Comparison of ENCODE assay signal across 21 cellular contexts in genomic region chr12:123489580-123489979, GRCh38.
"Had no signal": no experiment of that assay in that cellular context is flagged by ENCODE, and none has a peak within 500 bp of the region (broad histone marks: within the 10 kb centered on the region; RNA-seq: fewer than 3 reads in every experiment).

No MANE protein-coding gene starts in this region.

- H3K4me3 ChIP-seq: ascending aorta, K562 had no signal

- H3K27me3 ChIP-seq: ascending aorta had no signal

- H3K4me1 ChIP-seq: ascending aorta had no signal

- H3K4me3 Mint-ChIP-seq: activated CD4-positive, alpha-beta T cell treated with anti-CD3 and anti-CD28 coated beads, Interleukin-2, amount 10 ng/mL, durations not matched to agents 24 days and 14 days; activated CD8-positive, alpha-beta T cell treated with anti-CD3 and anti-CD28 coated beads for 36 hours; activated naive CD4-positive, alpha-beta T cell treated with anti-CD3 and anti-CD28 coated beads, Interleukin-2, amount 50 U/mL, for 24 hours; activated naive CD8-positive, alpha-beta T cell treated with anti-CD3 and anti-CD28 coated beads, Interleukin-2, amount 10 ng/mL, durations not matched to agents 7 days and 5 days; activated T-cell treated with anti-CD3 and anti-CD28 coated beads, Interleukin-2, amount 50 U/mL, for 24 hours had no signal

- DNase-seq: activated CD4-positive, alpha-beta T cell treated with anti-CD3 and anti-CD28 coated beads, Interleukin-2, amount 10 ng/mL, durations not matched to agents 24 days and 14 days; activated CD4-positive, alpha-beta T cell treated with anti-CD3 and anti-CD28 coated beads, Interleukin-2, amount 50 U/mL, for 4 hours; activated CD8-positive, alpha-beta T cell treated with anti-CD3 and anti-CD28 coated beads for 36 hours; activated gamma-delta T cell; activated naive CD4-positive, alpha-beta T cell treated with Interleukin-2 at 50 U/mL for 16 hours; activated naive CD8-positive, alpha-beta T cell treated with anti-CD3 and anti-CD28 coated beads, Interleukin-2, amount 10 ng/mL, durations not matched to agents 7 days and 5 days; activated T-cell treated with anti-CD3 and anti-CD28 coated beads, Interleukin-2, amount 50 U/mL, for 24 hours; amygdala; NCI-H1105; NCI-H1417 treated with DMSO at 0.1 percent for 48 hours; NCI-H187 treated with DMSO at 0.1 percent for 48 hours; NCI-H2081 treated with DMSO at 0.1 percent for 48 hours; NCI-H345; NCI-H524 treated with DMSO at 0.1 percent for 48 hours; SIG-M5; T1000 had no signal

- H3K27ac Mint-ChIP-seq: activated CD4-positive, alpha-beta T cell treated with anti-CD3 and anti-CD28 coated beads, Interleukin-2, amount 10 ng/mL, durations not matched to agents 24 days and 14 days; activated CD8-positive, alpha-beta T cell treated with anti-CD3 and anti-CD28 coated beads for 36 hours; activated naive CD4-positive, alpha-beta T cell treated with anti-CD3 and anti-CD28 coated beads, Interleukin-2, amount 50 U/mL, for 24 hours; activated naive CD8-positive, alpha-beta T cell treated with anti-CD3 and anti-CD28 coated beads, Interleukin-2, amount 10 ng/mL, durations not matched to agents 7 days and 5 days; activated T-cell treated with anti-CD3 and anti-CD28 coated beads, Interleukin-2, amount 50 U/mL, for 24 hours; activated T-helper 2 cell treated with anti-CD3 and anti-CD28 coated beads, Interferon-gamma antibody, Interleukin-2, Interleukin-4, amounts not matched to agents 10 μg/mL and 5 μg/mL and 100 μg/mL, durations not matched to agents 14 hours and 24 hours and 36 hours had no signal

- H3K27me3 Mint-ChIP-seq: activated CD4-positive, alpha-beta T cell treated with anti-CD3 and anti-CD28 coated beads, Interleukin-2, amount 10 ng/mL, durations not matched to agents 24 days and 14 days; activated CD8-positive, alpha-beta T cell treated with anti-CD3 and anti-CD28 coated beads for 36 hours; activated naive CD4-positive, alpha-beta T cell treated with anti-CD3 and anti-CD28 coated beads, Interleukin-2, amount 50 U/mL, for 24 hours; activated naive CD8-positive, alpha-beta T cell treated with anti-CD3 and anti-CD28 coated beads, Interleukin-2, amount 10 ng/mL, durations not matched to agents 7 days and 5 days; activated T-cell treated with anti-CD3 and anti-CD28 coated beads, Interleukin-2, amount 50 U/mL, for 24 hours had no signal

- H3K9me3 ChIP-seq: ascending aorta had no signal

- H3K9me3 Mint-ChIP-seq: activated CD4-positive, alpha-beta T cell treated with anti-CD3 and anti-CD28 coated beads, Interleukin-2, amount 10 ng/mL, durations not matched to agents 24 days and 14 days; activated CD8-positive, alpha-beta T cell treated with anti-CD3 and anti-CD28 coated beads for 36 hours; activated naive CD4-positive, alpha-beta T cell treated with anti-CD3 and anti-CD28 coated beads, Interleukin-2, amount 50 U/mL, for 24 hours; activated naive CD8-positive, alpha-beta T cell treated with anti-CD3 and anti-CD28 coated beads, Interleukin-2, amount 10 ng/mL, durations not matched to agents 7 days and 5 days; activated T-cell treated with anti-CD3 and anti-CD28 coated beads, Interleukin-2, amount 50 U/mL, for 24 hours; activated T-helper 2 cell treated with anti-CD3 and anti-CD28 coated beads, Interferon-gamma antibody, Interleukin-2, Interleukin-4, amounts not matched to agents 10 μg/mL and 5 μg/mL and 100 μg/mL, durations not matched to agents 14 hours and 24 hours and 36 hours had no signal

- ATAC-seq: activated CD8-positive, alpha-beta T cell treated with anti-CD3 and anti-CD28 coated beads for 36 hours; K562; Panc1 had no signal

- H3K36me3 Mint-ChIP-seq: activated naive CD4-positive, alpha-beta T cell treated with anti-CD3 and anti-CD28 coated beads, Interleukin-2, amount 50 U/mL, for 24 hours; activated naive CD8-positive, alpha-beta T cell treated with anti-CD3 and anti-CD28 coated beads, Interleukin-2, amount 10 ng/mL, durations not matched to agents 7 days and 5 days had no signal
